ENCODE assay signal across 7 cellular contexts in genomic region chr5:37464581-37464980, GRCh38.
DNase-seq lines count a peak whose midpoint lies in the region; ATAC-seq and TF ChIP-seq lines count a peak whose summit lies in the region.
"Not testable (repeated sequence)": the region's sequence is repeated elsewhere in the genome, so short reads cannot be mapped to it uniquely, and the experiment has no call there.

No MANE protein-coding gene starts in this region.

- intact Hi-C loops in dendritic cell treated with granulocyte-macrophage colony-stimulating factor and Interleukin-4, amounts not matched to agents 40 ng/mL and 50 ng/mL, for 4 days (cut with micrococcal nuclease); gastrocnemius medialis (cut with DNase I; ENCODE audit: low total_unique reads): not testable (repeated sequence)

- H3K27ac ChIP-seq in SJCRH30 (peak overlapping the region; percentile 92), gastrocnemius medialis (peak overlapping the region in 3 of 4 donors; percentile 29 to 36 (median 31))

- not testable (repeated sequence) for H3K27me3 Mint-ChIP-seq in HFFc6 (ENCODE audit: insufficient read depth); dendritic cell treated with granulocyte-macrophage colony-stimulating factor and Interleukin-4, amounts not matched to agents 40 ng/mL and 50 ng/mL, for 4 days

- TF ChIP-seq POLR2A in gastrocnemius medialis (IDR thresholded peaks at IDR 0.05): not testable (repeated sequence)

- peak; percentile 7 for DNase-seq in Ammon's horn (ENCODE audit: low spot score)
- peak; percentile 6 for DNase-seq in HFFc6
- DNase-seq in SJCRH30: peak; percentile 69 to 73
- DNase-seq in fibroblast of the aortic adventitia (ENCODE audit: low read depth): peak; percentile 22
- peak; percentile 13 for DNase-seq in myocyte (ENCODE audit: low read depth)
- peak; percentile 30 to 60 for DNase-seq in gastrocnemius medialis

- not testable (repeated sequence) for H3K9me3 Mint-ChIP-seq in HFFc6; dendritic cell treated with granulocyte-macrophage colony-stimulating factor and Interleukin-4, amounts not matched to agents 40 ng/mL and 50 ng/mL, for 4 days

- H3K4me3 ChIP-seq in SJCRH30: peak overlapping the region; percentile 28
- H3K4me3 ChIP-seq in fibroblast of the aortic adventitia (ENCODE audit: low read depth, low read length); gastrocnemius medialis: not testable (repeated sequence)

- not testable (repeated sequence) for H3K9me3 ChIP-seq in SJCRH30 (replicated peaks); gastrocnemius medialis

- H3K27ac Mint-ChIP-seq in HFFc6: not testable (repeated sequence)
- peak overlapping the region; percentile 41 for H3K27ac Mint-ChIP-seq in dendritic cell treated with granulocyte-macrophage colony-stimulating factor and Interleukin-4, amounts not matched to agents 40 ng/mL and 50 ng/mL, for 4 days

- H3K4me1 ChIP-seq in SJCRH30 (peaks cover 11% of the 10 kb centered on the region), gastrocnemius medialis (peaks cover 11 to 12% of the 10 kb centered on the region in 2 donors)

- not testable (repeated sequence) for TF ChIP-seq CTCF in HFFc6 (IDR thresholded peaks at IDR 0.05); gastrocnemius medialis (IDR thresholded peaks at IDR 0.05 in 4 of 5, conservative IDR thresholded peaks at IDR 0.05 in 1 of 5)
- peak; percentile 14 for TF ChIP-seq CTCF in fibroblast of the aortic adventitia (IDR thresholded peaks at IDR 0.05; ENCODE audit: insufficient read depth, low read length)

- not testable (repeated sequence) for H3K36me3 Mint-ChIP-seq in HFFc6 (ENCODE audit: low read depth)
- peaks cover 14% of the 10 kb centered on the region for H3K36me3 Mint-ChIP-seq in dendritic cell treated with granulocyte-macrophage colony-stimulating factor and Interleukin-4, amounts not matched to agents 40 ng/mL and 50 ng/mL, for 4 days (ENCODE audit: low read depth)

- H3K36me3 ChIP-seq in SJCRH30, gastrocnemius medialis: not testable (repeated sequence)

- in situ Hi-C loops in gastrocnemius medialis (cut with MboI; ENCODE audit: low sequenced_read_pairs in 4 of 4): not testable (repeated sequence)

- peaks cover 23% of the 10 kb centered on the region for H3K4me1 Mint-ChIP-seq in HFFc6 (ENCODE audit: low read depth)
- peaks cover 16% of the 10 kb centered on the region for H3K4me1 Mint-ChIP-seq in dendritic cell treated with granulocyte-macrophage colony-stimulating factor and Interleukin-4, amounts not matched to agents 40 ng/mL and 50 ng/mL, for 4 days (ENCODE audit: low read depth)

- not testable (repeated sequence) for ATAC-seq in gastrocnemius medialis

- H3K27me3 ChIP-seq in SJCRH30, gastrocnemius medialis: not testable (repeated sequence)

- H3K4me3 Mint-ChIP-seq in HFFc6; dendritic cell treated with granulocyte-macrophage colony-stimulating factor and Interleukin-4, amounts not matched to agents 40 ng/mL and 50 ng/mL, for 4 days: not testable (repeated sequence)

Comparison
In these comparisons a context has a peak if more than half of its experiments do, and no peak if none do; other contexts are left out.
1. DNase-seq: peak in every context shown above with its lines; median percentile 71 in SJCRH30; 45 in gastrocnemius medialis; 22 in fibroblast of the aortic adventitia; 13 in myocyte; 7 in Ammon's horn; 6 in HFFc6.